In the genomic region with DNA sequence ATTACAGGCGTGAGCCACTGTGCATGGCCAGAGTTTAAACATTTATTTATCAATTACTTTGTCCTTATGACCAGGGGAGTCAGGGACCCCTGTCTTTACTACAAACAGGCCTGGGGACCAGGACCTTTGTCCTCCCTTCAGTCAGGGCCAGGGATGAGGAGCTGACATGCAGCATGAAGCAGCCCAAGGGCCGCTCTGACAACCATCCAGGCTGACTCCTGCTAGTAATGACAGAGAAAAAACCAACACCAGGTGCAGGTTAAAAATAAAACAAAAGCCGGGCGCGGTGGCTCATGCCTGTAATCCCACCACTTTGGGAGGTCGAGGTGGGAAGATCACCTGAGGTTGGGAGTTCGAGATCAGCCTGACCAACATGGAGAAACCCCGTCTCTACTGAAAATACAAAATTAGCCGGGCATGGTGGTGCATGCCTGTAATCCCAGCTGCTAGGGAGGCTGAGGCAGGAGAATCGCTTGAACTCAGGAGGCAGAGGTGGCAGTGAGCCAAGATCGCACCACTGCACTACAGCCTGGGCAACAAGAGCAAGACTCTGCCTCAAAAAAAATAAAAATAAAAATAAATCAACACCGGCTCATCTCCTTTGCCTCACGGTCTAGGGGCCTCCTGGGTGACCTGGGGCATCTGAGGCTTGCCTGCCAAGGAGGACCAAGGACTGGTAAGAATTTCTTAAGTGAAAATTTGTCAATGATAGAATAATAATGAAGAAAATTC, we compare ENCODE assay signal across 7 cellular contexts. TPM values are rescaled to one million over a fixed set of nuclear protein-coding genes. Genes with fewer than 3 reads are reported as not detected.
DNase-seq lines count a peak whose midpoint lies in the region; ATAC-seq and TF ChIP-seq lines count a peak whose summit lies in the region.
"Not testable (repeated sequence)": the region's sequence is repeated elsewhere in the genome, so short reads cannot be mapped to it uniquely, and the experiment has no call there.

No MANE protein-coding gene starts in this region.

- H3K27ac ChIP-seq in GM23338 (ENCODE audit: low read depth), result not testable (repeated sequence)
- H3K27ac ChIP-seq in hepatocyte (peak overlapping the region; percentile 48), stomach (peak overlapping the region in 4 of 5 donors; percentile 42 to 71 (median 62))

- not testable (repeated sequence) for H3K4me2 ChIP-seq in GM23338
- peak overlapping the region; percentile 52 for H3K4me2 ChIP-seq in hepatocyte

- H3K9me2 ChIP-seq in GM23338 (ENCODE audit: insufficient read depth); hepatocyte (replicated peaks; ENCODE audit: insufficient read depth): not testable (repeated sequence)

- H3K79me2 ChIP-seq in GM23338 (replicated peaks; ENCODE audit: insufficient read depth) (peaks cover 40% of the 10 kb centered on the region), hepatocyte (peaks cover 56% of the 10 kb centered on the region)

- 93% methylated on average over 13 of the region's 13 CpGs for WGBS in hepatocyte (ENCODE audit: low lambda C conversion rate, missing lambda C conversion rate)
- WGBS in stomach, 5 donors, result 92 to 94% (median 93%) methylated on average over 12 to 13 of the region's 13 CpGs

- not testable (repeated sequence) for H3K4me3 ChIP-seq in GM23338, hepatocyte, stomach

- not testable (repeated sequence) for TF ChIP-seq CTCF in GM23338 (conservative IDR thresholded peaks at IDR 0.05; ENCODE audit: low read depth in 2 of 2); WTC11 (IDR thresholded peaks at IDR 0.05); hepatocyte (IDR thresholded peaks at IDR 0.05; ENCODE audit: poor library complexity); nephron progenitor cell (IDR thresholded peaks at IDR 0.05); stomach (IDR thresholded peaks at IDR 0.05)

- not testable (repeated sequence) for H3K36me3 ChIP-seq in GM23338 (ENCODE audit: insufficient read depth); hepatocyte (replicated peaks; ENCODE audit: insufficient read depth, low read depth)
- peaks cover 34 to 58% (median 53%) of the 10 kb centered on the region in 4 donors for H3K36me3 ChIP-seq in stomach

- H3F3A ChIP-seq in GM23338 (replicated peaks; ENCODE audit: low read depth), result not testable (repeated sequence)

- not testable (repeated sequence) for H3K4me1 ChIP-seq in GM23338 (ENCODE audit: insufficient read depth)
- H3K4me1 ChIP-seq in hepatocyte (ENCODE audit: insufficient read depth) (peaks cover 11% of the 10 kb centered on the region), stomach (peaks cover 34 to 52% (median 44%) of the 10 kb centered on the region in 4 donors)

- H3K9me3 ChIP-seq in hepatocyte (ENCODE audit: low read depth); stomach: not testable (repeated sequence)

- H3K4me1 Mint-ChIP-seq in GM23338 (peaks cover 12% of the 10 kb centered on the region), nephron progenitor cell (peaks cover 38% of the 10 kb centered on the region)
- H3K4me1 Mint-ChIP-seq in WTC11, result not testable (repeated sequence)
- H3K4me1 Mint-ChIP-seq in effector memory CD8-positive, alpha-beta T cell (ENCODE audit: low read depth in 2 of 2), result peaks cover 17 to 38% of the 10 kb centered on the region in 2 donors

- intact Hi-C loops in cardiac septum (cut with DNase I); stomach (cut with DNase I; ENCODE audit: low total_unique reads): not testable (repeated sequence)

- DNase-seq in GM23338 (ENCODE audit: low spot score); WTC11 (ENCODE audit: low spot score); effector memory CD8-positive, alpha-beta T cell; hepatocyte (ENCODE audit: low spot score); nephron progenitor cell; stomach: not testable (repeated sequence)
- peak; percentile 63 for DNase-seq in cardiac septum (ENCODE audit: low spot score)

- H4K20me1 ChIP-seq in GM23338 (replicated peaks; ENCODE audit: insufficient read depth), result not testable (repeated sequence)
- peaks cover 30% of the 10 kb centered on the region for H4K20me1 ChIP-seq in hepatocyte (ENCODE audit: insufficient read depth, poor library complexity, severe bottlenecking)

- not testable (repeated sequence) for H3K36me3 Mint-ChIP-seq in GM23338 (ENCODE audit: low read depth)
- H3K36me3 Mint-ChIP-seq in WTC11 (peaks cover 14% of the 10 kb centered on the region), nephron progenitor cell (ENCODE audit: low read depth) (peaks cover 50% of the 10 kb centered on the region)
- H3K36me3 Mint-ChIP-seq in effector memory CD8-positive, alpha-beta T cell (ENCODE audit: insufficient read depth), result peaks cover 40% of the 10 kb centered on the region

- not testable (repeated sequence) for TF ChIP-seq EP300 in stomach (IDR thresholded peaks at IDR 0.05)

- H3K27ac Mint-ChIP-seq in GM23338, result 0 out of 2 replicates have a peak overlapping the region, but pooled peaks have one; percentile 12
- H3K27ac Mint-ChIP-seq in WTC11, result peak overlapping the region; percentile 60; the same call in 1 of the 2 replicates
- peak overlapping the region; percentile 49 to 85 for H3K27ac Mint-ChIP-seq in effector memory CD8-positive, alpha-beta T cell
- H3K27ac Mint-ChIP-seq in nephron progenitor cell, result peak overlapping the region; percentile 73

- ATAC-seq in GM23338; WTC11; effector memory CD8-positive, alpha-beta T cell (replicated peaks): not testable (repeated sequence)

- CTCF ChIA-PET in WTC11 (lab: Charles Lee), result not testable (repeated sequence)

- not testable (repeated sequence) for H3K4me3 Mint-ChIP-seq in GM23338; WTC11; effector memory CD8-positive, alpha-beta T cell; nephron progenitor cell

- H3K9me3 Mint-ChIP-seq in GM23338; WTC11; effector memory CD8-positive, alpha-beta T cell; nephron progenitor cell: not testable (repeated sequence)

- POLR2A ChIA-PET in WTC11 (lab: Charles Lee), result not testable (repeated sequence)

- H2AFZ ChIP-seq in GM23338, hepatocyte: not testable (repeated sequence)

- TF ChIP-seq POLR2A in stomach (IDR thresholded peaks at IDR 0.05), result not testable (repeated sequence)

- not testable (repeated sequence) for H3K27me3 ChIP-seq in GM23338 (ENCODE audit: insufficient read depth); hepatocyte; stomach

- not testable (repeated sequence) for H3K27me3 Mint-ChIP-seq in GM23338 (ENCODE audit: insufficient read depth, low read depth, poor library complexity); WTC11 (ENCODE audit: low read depth); effector memory CD8-positive, alpha-beta T cell; nephron progenitor cell (ENCODE audit: low read depth, poor library complexity)

RNA-seq across cellular contexts. Expression of a gene that starts 20.6 kb away (rescaled TPM):
- 11.3 and 23.8 TPM in 2 replicates for total RNA-seq in GM23338 (2014; rRNA removed; shearing (Covaris generic))
- polyA plus RNA-seq in GM23338 (2016; fragmentation: Nextera tagmentation; extraction: Ambion mirVana), result 4.5 and 7.0 TPM in 2 replicates
- 20.8 to 24.2 TPM (median 22.6 TPM) in 3 replicates for total RNA-seq in WTC11 (2021)
- 73.9 TPM for total RNA-seq in cardiac septum
- total RNA-seq in hepatocyte, result 11.0 and 16.5 TPM in 2 replicates
- polyA plus RNA-seq in hepatocyte, result 25.3 and 28.9 TPM in 2 replicates
- total RNA-seq in stomach, result 1,000 to 10,000 TPM in 1 of 5 donors, 10 to 100 TPM in 4; 20.9 to 1,171 (median 41.5) TPM
- polyA plus RNA-seq in stomach, result 10 to 100 TPM in 1 of 3 donors, 1 to 10 TPM in 2; 6.4 to 11.7 (median 8.2) TPM

RNA-seq across cellular contexts. Expression of a gene that starts 29.1 kb away (rescaled TPM):
- 35.9 and 42.6 TPM in 2 replicates for total RNA-seq in GM23338 (2014; rRNA removed; shearing (Covaris generic))
- polyA plus RNA-seq in GM23338 (2016; fragmentation: Nextera tagmentation; extraction: Ambion mirVana) (75.0 and 80.2 TPM in 2 replicates), hepatocyte (125 and 134 TPM in 2 replicates), stomach (10 to 100 TPM; 31.5 to 62.0 (median 50.1) TPM)
- total RNA-seq in WTC11 (2021) (40.1 to 46.9 TPM (median 43.2 TPM) in 3 replicates), cardiac septum (113 TPM), hepatocyte (73.3 and 76.4 TPM in 2 replicates), stomach (100 to 1,000 TPM in 1 of 5 donors, 10 to 100 TPM in 4; 24.6 to 111 (median 50.1) TPM)

RNA-seq across cellular contexts. Expression of a gene that starts 45.8 kb away (rescaled TPM):
- 1.2 and 1.9 TPM in 2 replicates for total RNA-seq in GM23338 (2014; rRNA removed; shearing (Covaris generic))
- polyA plus RNA-seq in GM23338 (2016; fragmentation: Nextera tagmentation; extraction: Ambion mirVana), result 2.5 and 3.9 TPM in 2 replicates
- 5.7 to 7.5 TPM (median 7.1 TPM) in 3 replicates for total RNA-seq in WTC11 (2021)
- 3.2 TPM for total RNA-seq in cardiac septum
- total RNA-seq in hepatocyte, result 3.9 and 4.7 TPM in 2 replicates
- 6.6 and 10.6 TPM in 2 replicates for polyA plus RNA-seq in hepatocyte
- total RNA-seq in stomach, result 1 to 10 TPM in 1 of 5 donors, under 1 TPM in 1, not detected in 3; 0.55 to 4.3 TPM
- 1 to 10 TPM; 2.4 to 4.9 (median 4.5) TPM for polyA plus RNA-seq in stomach

Comparison
In these comparisons a context has a peak if more than half of its experiments do, and no peak if none do; other contexts are left out.
1. H3K27ac Mint-ChIP-seq: peak in every context shown above with its lines; median percentile 73 in nephron progenitor cell; 67 in effector memory CD8-positive, alpha-beta T cell; 60 in WTC11; 12 in GM23338.